ENCODE assay signal across 25 cellular contexts in the genomic region with DNA sequence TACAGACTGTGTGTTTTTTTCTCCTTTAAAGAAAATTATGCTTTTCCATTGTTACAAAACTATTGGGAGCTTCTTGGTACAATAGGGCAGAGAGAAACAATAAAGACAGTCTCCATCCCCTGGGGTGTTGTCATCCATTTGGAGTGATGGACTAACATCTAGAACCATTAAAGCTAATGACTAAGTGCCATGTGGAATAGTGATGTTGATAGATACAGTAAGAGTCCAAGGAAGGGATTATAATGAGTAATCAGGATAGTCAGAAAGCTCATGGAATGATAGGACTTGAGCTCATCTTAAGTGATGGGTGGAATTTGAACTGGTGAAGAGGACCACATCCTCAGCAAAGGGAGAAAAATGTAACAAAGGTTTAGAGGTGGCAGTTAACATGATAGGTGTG.
"Had no signal": no experiment of that assay in that cellular context is flagged by ENCODE, and none has a peak within 500 bp of the region (broad histone marks: within the 10 kb centered on the region; RNA-seq: fewer than 3 reads in every experiment).

No MANE protein-coding gene starts in this region.

- H3K27ac Mint-ChIP-seq: activated CD4-positive, alpha-beta T cell treated with anti-CD3 and anti-CD28 coated beads, Interleukin-2, amount 10 ng/mL, durations not matched to agents 7 days and 5 days; activated naive CD4-positive, alpha-beta T cell treated with anti-CD3 and anti-CD28 coated beads, Interleukin-2, amount 50 U/mL, for 24 hours; brain; nephron progenitor cell; stimulated activated naive B cell treated with anti-CD40 and anti-IgM and Interleukin-4, amounts not matched to agents 10 μg/mL and 1 μg/mL and 100 μg/mL, for 72 hours; T-helper 2 cell treated with Interferon-gamma antibody and Interleukin-4, amounts not matched to agents 5 μg/mL and 100 μg/mL, for 36 hours had no signal

- DNase-seq: activated CD4-positive, alpha-beta T cell treated with anti-CD3 and anti-CD28 coated beads, Interleukin-2, amount 10 ng/mL, durations not matched to agents 7 days and 5 days; activated CD4-positive, CD25-positive, alpha-beta regulatory T cell treated with anti-CD3 and anti-CD28 coated beads, Interleukin-2, amount 50 U/mL, for 72 hours; activated gamma-delta T cell treated with Interleukin-2 at 50 U/mL for 16 hours; activated T-cell treated with anti-CD3 and anti-CD28 coated beads, Interleukin-2, amount 50 U/mL, for 1 hour; aorta; dermis blood vessel endothelial cell; effector CD8-positive, alpha-beta T cell; heart left ventricle; left colon; mesenchymal stem cell; nephron progenitor cell; nucleus accumbens; posterior cingulate gyrus; retina; sigmoid colon; stimulated activated CD4-positive, alpha-beta T cell treated with anti-CD3 and anti-CD28 coated beads, Interleukin-2, amount 100 ng/mL, for 48 hours; stimulated activated CD8-positive, alpha-beta memory T cell treated with anti-CD3 and anti-CD28 coated beads, Interleukin-4, amount 100 ng/mL, for 48 hours; stimulated activated naive B cell treated with anti-CD40 and anti-IgM and Interleukin-4, amounts not matched to agents 10 μg/mL and 1 μg/mL and 100 μg/mL, for 72 hours; transverse colon; uterus; WERI-Rb-1 had no signal

- H3K9me3 Mint-ChIP-seq: activated CD4-positive, alpha-beta T cell treated with anti-CD3 and anti-CD28 coated beads, Interleukin-2, amount 10 ng/mL, durations not matched to agents 7 days and 5 days; activated naive CD4-positive, alpha-beta T cell treated with anti-CD3 and anti-CD28 coated beads, Interleukin-2, amount 50 U/mL, for 24 hours; brain; nephron progenitor cell; stimulated activated naive B cell treated with anti-CD40 and anti-IgM and Interleukin-4, amounts not matched to agents 10 μg/mL and 1 μg/mL and 100 μg/mL, for 72 hours; T-helper 2 cell treated with Interferon-gamma antibody and Interleukin-4, amounts not matched to agents 5 μg/mL and 100 μg/mL, for 36 hours had no signal

- H3K27ac ChIP-seq: gastroesophageal sphincter, heart left ventricle, sigmoid colon, transverse colon, uterus, WERI-Rb-1 had no signal

- H3K27me3 Mint-ChIP-seq: activated naive CD4-positive, alpha-beta T cell treated with anti-CD3 and anti-CD28 coated beads, Interleukin-2, amount 50 U/mL, for 24 hours; stimulated activated naive B cell treated with anti-CD40 and anti-IgM and Interleukin-4, amounts not matched to agents 10 μg/mL and 1 μg/mL and 100 μg/mL, for 72 hours had no signal

- H3K4me1 ChIP-seq: transverse colon, uterus had no signal

- H3K36me3 Mint-ChIP-seq: activated naive CD4-positive, alpha-beta T cell treated with anti-CD3 and anti-CD28 coated beads, Interleukin-2, amount 50 U/mL, for 24 hours; brain; stimulated activated naive B cell treated with anti-CD40 and anti-IgM and Interleukin-4, amounts not matched to agents 10 μg/mL and 1 μg/mL and 100 μg/mL, for 72 hours had no signal

- H3K4me3 Mint-ChIP-seq: activated CD4-positive, alpha-beta T cell treated with anti-CD3 and anti-CD28 coated beads, Interleukin-2, amount 10 ng/mL, durations not matched to agents 7 days and 5 days; activated naive CD4-positive, alpha-beta T cell treated with anti-CD3 and anti-CD28 coated beads, Interleukin-2, amount 50 U/mL, for 24 hours; brain; nephron progenitor cell; stimulated activated naive B cell treated with anti-CD40 and anti-IgM and Interleukin-4, amounts not matched to agents 10 μg/mL and 1 μg/mL and 100 μg/mL, for 72 hours; T-helper 2 cell treated with Interferon-gamma antibody and Interleukin-4, amounts not matched to agents 5 μg/mL and 100 μg/mL, for 36 hours had no signal

- ATAC-seq: gastroesophageal sphincter; heart left ventricle; stimulated activated naive B cell treated with anti-CD40 and anti-IgM and Interleukin-4, amounts not matched to agents 10 μg/mL and 1 μg/mL and 100 μg/mL, for 72 hours had no signal

- H3K9me3 ChIP-seq: gastroesophageal sphincter, heart left ventricle, sigmoid colon, transverse colon, uterus had no signal

- H3K27me3 ChIP-seq: gastroesophageal sphincter, heart left ventricle, sigmoid colon, transverse colon, uterus had no signal

- H3K4me3 ChIP-seq: gastroesophageal sphincter, heart left ventricle, sigmoid colon, transverse colon, uterus had no signal

- H3K36me3 ChIP-seq: gastroesophageal sphincter, heart left ventricle, sigmoid colon, transverse colon, uterus, WERI-Rb-1 had no signal

- H3K4me1 Mint-ChIP-seq: activated CD4-positive, alpha-beta T cell treated with anti-CD3 and anti-CD28 coated beads, Interleukin-2, amount 10 ng/mL, durations not matched to agents 7 days and 5 days; activated naive CD4-positive, alpha-beta T cell treated with anti-CD3 and anti-CD28 coated beads, Interleukin-2, amount 50 U/mL, for 24 hours; stimulated activated naive B cell treated with anti-CD40 and anti-IgM and Interleukin-4, amounts not matched to agents 10 μg/mL and 1 μg/mL and 100 μg/mL, for 72 hours had no signal
